In genomic region chr10:104038958-104039752, GRCh38 we compare ENCODE assay signal across 16 cellular contexts. TPM values are rescaled to one million over a fixed set of nuclear protein-coding genes. Genes with fewer than 3 reads are reported as not detected.
"Had no signal": no experiment of that assay in that cellular context is flagged by ENCODE, and none has a peak within 500 bp of the region (broad histone marks: within the 10 kb centered on the region; RNA-seq: fewer than 3 reads in every experiment).

No MANE protein-coding gene starts in this region.

- H3K27me3 Mint-ChIP-seq: naive thymus-derived CD4-positive, alpha-beta T cell had no signal

- H3K27ac ChIP-seq: foreskin keratinocyte, neural progenitor cell had no signal

- H3K4me3 ChIP-seq: lung, neural progenitor cell had no signal

- ATAC-seq: foreskin keratinocyte; naive thymus-derived CD4-positive, alpha-beta T cell; stimulated activated naive CD8-positive, alpha-beta T cell treated with anti-CD3 and anti-CD28 coated beads, Interleukin-15, Interleukin-2, amounts not matched to agents 100 U/mL and 50 U/mL, for 24 hours; WTC11 had no signal

- H3K27me3 ChIP-seq: foreskin keratinocyte, neural progenitor cell had no signal

- H3K36me3 Mint-ChIP-seq: activated naive CD4-positive, alpha-beta T cell treated with anti-CD3 and anti-CD28 coated beads, Interleukin-2, amount 10 ng/mL, durations not matched to agents 7 days and 5 days; naive thymus-derived CD4-positive, alpha-beta T cell; neural progenitor cell; WTC11 had no signal

- DNase-seq: activated CD4-positive, alpha-beta T cell treated with anti-CD3 and anti-CD28 coated beads, Interleukin-2, amount 50 U/mL, for 48 hours; activated naive CD4-positive, alpha-beta T cell treated with anti-CD3 and anti-CD28 coated beads, Interleukin-2, amount 10 ng/mL, durations not matched to agents 7 days and 5 days; activated T-cell treated with anti-CD3 and anti-CD28 coated beads, Interleukin-2, amount 50 U/mL, for 48 hours; amygdala; cortex of kidney; foreskin keratinocyte; kidney; naive thymus-derived CD4-positive, alpha-beta T cell; stimulated activated CD4-positive, alpha-beta T cell treated with anti-CD3 and anti-CD28 coated beads, Interleukin-4, amount 100 ng/mL, for 24 hours; stimulated activated naive CD8-positive, alpha-beta T cell treated with anti-CD3 and anti-CD28 coated beads, Interleukin-15, Interleukin-2, amounts not matched to agents 100 U/mL and 50 U/mL, for 24 hours; T1000 had no signal

- H3K9me3 Mint-ChIP-seq: activated naive CD4-positive, alpha-beta T cell treated with anti-CD3 and anti-CD28 coated beads, Interleukin-2, amount 10 ng/mL, durations not matched to agents 7 days and 5 days; neural progenitor cell; T-helper 1 cell treated with Interleukin-12 subunit alpha and Interleukin-12 subunit beta and Interleukin-4 antibody, amounts not matched to agents 30 μg/mL and 1 μg/mL, for 36 hours; WTC11 had no signal

- H3K27ac Mint-ChIP-seq: activated naive CD4-positive, alpha-beta T cell treated with anti-CD3 and anti-CD28 coated beads, Interleukin-2, amount 10 ng/mL, durations not matched to agents 7 days and 5 days; neural progenitor cell; progenitor cell of endocrine pancreas; T-helper 1 cell treated with Interleukin-12 subunit alpha and Interleukin-12 subunit beta and Interleukin-4 antibody, amounts not matched to agents 30 μg/mL and 1 μg/mL, for 36 hours; WTC11 had no signal

- H3K4me1 Mint-ChIP-seq: activated naive CD4-positive, alpha-beta T cell treated with anti-CD3 and anti-CD28 coated beads, Interleukin-2, amount 10 ng/mL, durations not matched to agents 7 days and 5 days; neural progenitor cell; WTC11 had no signal

- H3K9ac ChIP-seq: neural progenitor cell had no signal

- H3K36me3 ChIP-seq: neural progenitor cell had no signal

- H3K4me2 ChIP-seq: neural progenitor cell had no signal

- H2AFZ ChIP-seq: neural progenitor cell had no signal

- H3K4me1 ChIP-seq: foreskin keratinocyte had no signal

- H3K4me3 Mint-ChIP-seq: activated naive CD4-positive, alpha-beta T cell treated with anti-CD3 and anti-CD28 coated beads, Interleukin-2, amount 10 ng/mL, durations not matched to agents 7 days and 5 days; naive thymus-derived CD4-positive, alpha-beta T cell; T-helper 1 cell treated with Interleukin-12 subunit alpha and Interleukin-12 subunit beta and Interleukin-4 antibody, amounts not matched to agents 30 μg/mL and 1 μg/mL, for 36 hours; WTC11 had no signal

RNA-seq across cellular contexts. Expression of gene COL17A1, which starts 46.5 kb away (rescaled TPM):
- total RNA-seq: naive thymus-derived CD4-positive, alpha-beta T cell had no signal
- polyA plus RNA-seq: naive thymus-derived CD4-positive, alpha-beta T cell had no signal
